9 cellular contexts compared by ENCODE assay signal in genomic region chr15:93028632-93029612, GRCh38.
DNase-seq lines count a peak whose midpoint lies in the region; ATAC-seq and TF ChIP-seq lines count a peak whose summit lies in the region.
"Had no signal": no experiment of that assay in that cellular context is flagged by ENCODE, and none has a peak within 500 bp of the region (broad histone marks: within the 10 kb centered on the region; RNA-seq: fewer than 3 reads in every experiment).

No MANE protein-coding gene starts in this region.

- no peaks in the 10 kb centered on the region for H3K27me3 Mint-ChIP-seq in activated naive CD4-positive, alpha-beta T cell treated with anti-CD3 and anti-CD28 coated beads, Interleukin-2, amount 50 U/mL, for 24 hours
- H3K27me3 Mint-ChIP-seq: activated naive CD8-positive, alpha-beta T cell treated with anti-CD3 and anti-CD28 coated beads, Interleukin-2, amount 10 ng/mL, durations not matched to agents 7 days and 5 days had no signal

- no peak for TF ChIP-seq POLR2A in ovary (IDR thresholded peaks at IDR 0.05)

- no peaks in the 10 kb centered on the region for H3K9me3 ChIP-seq in ovary

- WGBS in ovary, 3 donors, result 21 to 28% (median 22%) methylated on average over 27 to 30 of the region's 30 CpGs

- ATAC-seq in GM21515 (IDR thresholded peaks at IDR 0.05; ENCODE audit: unreplicated experiment) (no peak), GM21737 (IDR thresholded peaks at IDR 0.05; ENCODE audit: unreplicated experiment) (no peak)

- no peak overlapping the region for H3K4me3 ChIP-seq in ovary

- H3K4me3 Mint-ChIP-seq in activated naive CD4-positive, alpha-beta T cell treated with anti-CD3 and anti-CD28 coated beads, Interleukin-2, amount 50 U/mL, for 24 hours, result no peak overlapping the region
- H3K4me3 Mint-ChIP-seq: activated naive CD8-positive, alpha-beta T cell treated with anti-CD3 and anti-CD28 coated beads, Interleukin-2, amount 10 ng/mL, durations not matched to agents 7 days and 5 days had no signal

- H3K27ac ChIP-seq in ovary, result peak overlapping the region; percentile 11 to 81

- H3K36me3 ChIP-seq in ovary, result no peaks in the 10 kb centered on the region

- no peak for TF ChIP-seq EP300 in ovary (IDR thresholded peaks at IDR 0.05)

- intact Hi-C loops in ovary (cut with DNase I), result loop anchor here in 3 of 4 donors (5.0 to 10.0 kb wide), 3 partner anchors 224 to 234 kb away; no protein-coding TSS in a partner anchor

- TF ChIP-seq CTCF in ovary (IDR thresholded peaks at IDR 0.05), result peak in 1 of 3 donors; percentile 12

- peaks cover 8% of the 10 kb centered on the region for H3K36me3 Mint-ChIP-seq in activated naive CD4-positive, alpha-beta T cell treated with anti-CD3 and anti-CD28 coated beads, Interleukin-2, amount 50 U/mL, for 24 hours

- DNase-seq in activated naive CD4-positive, alpha-beta T cell (lab: John Stamatoyannopoulos, UW), result no peak
- DNase-seq in activated T-cell treated with anti-CD3 and anti-CD28 coated beads, Interleukin-2, amount 50 U/mL, for 48 hours, result peak; percentile 39 to 44
- DNase-seq in globus pallidus (ENCODE audit: low spot score), result peak; percentile 77
- DNase-seq in ovary, result peak; percentile 71 to 83 (median 82)
- DNase-seq in NCI-H345 treated with DMSO at 0.1 percent for 48 hours (lab: John Stamatoyannopoulos, UW; ENCODE audit: unreplicated experiment), result no peak

- peaks cover 18% of the 10 kb centered on the region for H3K4me1 ChIP-seq in ovary (ENCODE audit: insufficient read depth)

- H3K27me3 ChIP-seq in ovary, result no peaks in the 10 kb centered on the region

- peaks cover 48% of the 10 kb centered on the region for H3K4me1 Mint-ChIP-seq in activated naive CD4-positive, alpha-beta T cell treated with anti-CD3 and anti-CD28 coated beads, Interleukin-2, amount 50 U/mL, for 24 hours

- peak overlapping the region; percentile 80 for H3K27ac Mint-ChIP-seq in activated naive CD4-positive, alpha-beta T cell treated with anti-CD3 and anti-CD28 coated beads, Interleukin-2, amount 50 U/mL, for 24 hours
- H3K27ac Mint-ChIP-seq: activated naive CD8-positive, alpha-beta T cell treated with anti-CD3 and anti-CD28 coated beads, Interleukin-2, amount 10 ng/mL, durations not matched to agents 7 days and 5 days had no signal

- H3K9me3 Mint-ChIP-seq in activated naive CD4-positive, alpha-beta T cell treated with anti-CD3 and anti-CD28 coated beads, Interleukin-2, amount 50 U/mL, for 24 hours, result no peaks in the 10 kb centered on the region
- H3K9me3 Mint-ChIP-seq: activated naive CD8-positive, alpha-beta T cell treated with anti-CD3 and anti-CD28 coated beads, Interleukin-2, amount 10 ng/mL, durations not matched to agents 7 days and 5 days had no signal

Comparison
In these comparisons a context has a peak if more than half of its experiments do, and no peak if none do; other contexts are left out.
1. DNase-seq: peak in activated T-cell treated with anti-CD3 and anti-CD28 coated beads, Interleukin-2, amount 50 U/mL, for 48 hours (2 of 2), globus pallidus (single experiment) and ovary (5 of 5); none in activated naive CD4-positive, alpha-beta T cell (0 of 4) and NCI-H345 treated with DMSO at 0.1 percent for 48 hours (single experiment).